In genomic region chr16:57260294-57260929, GRCh38 we compare ENCODE assay signal across 1 cellular context.
A peak's percentile ranks its signal among the peaks of the same experiment; 100 is the strongest.
TF ChIP-seq lines count a peak whose summit lies in the region.

No MANE protein-coding gene starts in this region.

TF ChIP-seq in HepG2, 621 proteins besides CTCF, POLR2A, EP300 and RAD21 (continued from another document):
- TF ChIP-seq ZNF687 (CRISPR knock-in tag; IDR thresholded peaks at IDR 0.05), result peak; percentile 9; the same call in 1 of the 2 replicates
TF ChIP-seq in HepG2: peak in this region for 2.
